Comparison of ENCODE assay signal across 17 cellular contexts in genomic region chr1:33162141-33162540, GRCh38.
"Had no signal": no experiment of that assay in that cellular context is flagged by ENCODE, and none has a peak within 500 bp of the region (broad histone marks: within the 10 kb centered on the region; RNA-seq: fewer than 3 reads in every experiment).

No MANE protein-coding gene starts in this region.

- H3K4me3 ChIP-seq: ascending aorta, left lung, pancreas, right lobe of liver, stomach had no signal

- H3K4me1 Mint-ChIP-seq: activated CD4-positive, alpha-beta T cell treated with anti-CD3 and anti-CD28 coated beads, Interleukin-2, amount 10 ng/mL, durations not matched to agents 24 days and 14 days; activated naive CD4-positive, alpha-beta T cell treated with anti-CD3 and anti-CD28 coated beads, Interleukin-2, amount 10 ng/mL, durations not matched to agents 7 days and 5 days; activated naive CD8-positive, alpha-beta T cell treated with anti-CD3 and anti-CD28 coated beads, Interleukin-2, amount 50 U/mL, for 24 hours had no signal

- H3K27ac ChIP-seq: ascending aorta, epithelial cell of prostate, foreskin keratinocyte, left lung, pancreas, right lobe of liver, stomach had no signal

- H3K27ac Mint-ChIP-seq: activated CD4-positive, alpha-beta T cell treated with anti-CD3 and anti-CD28 coated beads, Interleukin-2, amount 10 ng/mL, durations not matched to agents 24 days and 14 days; activated CD8-positive, alpha-beta T cell treated with anti-CD3 and anti-CD28 coated beads for 36 hours; activated naive CD4-positive, alpha-beta T cell treated with anti-CD3 and anti-CD28 coated beads, Interleukin-2, amount 10 ng/mL, durations not matched to agents 7 days and 5 days; activated naive CD8-positive, alpha-beta T cell treated with anti-CD3 and anti-CD28 coated beads, Interleukin-2, amount 50 U/mL, for 24 hours had no signal

- ATAC-seq: activated CD8-positive, alpha-beta T cell treated with anti-CD3 and anti-CD28 coated beads for 36 hours; activated naive CD8-positive, alpha-beta T cell treated with anti-CD3 and anti-CD28 coated beads, Interleukin-2, amount 50 U/mL, for 24 hours; activated T-cell treated with anti-CD3 and anti-CD28 coated beads, Interleukin-2, amount 50 U/mL, for 4 hours; foreskin keratinocyte; pancreas had no signal

- DNase-seq: activated CD4-positive, alpha-beta T cell treated with anti-CD3 and anti-CD28 coated beads, Interleukin-2, amount 10 ng/mL, durations not matched to agents 24 days and 14 days; activated CD8-positive, alpha-beta T cell treated with anti-CD3 and anti-CD28 coated beads for 36 hours; activated effector memory CD4-positive, alpha-beta T cell treated with Interleukin-2 at 50 U/mL for 16 hours; activated naive CD4-positive, alpha-beta T cell treated with anti-CD3 and anti-CD28 coated beads, Interleukin-2, amount 10 ng/mL, durations not matched to agents 7 days and 5 days; activated naive CD8-positive, alpha-beta T cell treated with anti-CD3 and anti-CD28 coated beads, Interleukin-2, amount 50 U/mL, for 24 hours; activated T-cell treated with anti-CD3 and anti-CD28 coated beads, Interleukin-2, amount 50 U/mL, for 4 hours; dermis blood vessel endothelial cell; foreskin keratinocyte; glutamatergic neuron; left lung; pancreas; small intestine; stimulated activated CD4-positive, alpha-beta T cell treated with anti-CD3 and anti-CD28 coated beads, Interleukin-4, amount 100 ng/mL, for 1 hour; stomach had no signal

- H3K9me3 ChIP-seq: ascending aorta, left lung, pancreas, right lobe of liver, stomach had no signal

- H3K4me1 ChIP-seq: foreskin keratinocyte, pancreas, right lobe of liver had no signal

- H3K27me3 ChIP-seq: ascending aorta, foreskin keratinocyte, left lung, pancreas, right lobe of liver, stomach had no signal

- H3K36me3 ChIP-seq: pancreas, right lobe of liver had no signal

- H3K9me3 Mint-ChIP-seq: activated CD4-positive, alpha-beta T cell treated with anti-CD3 and anti-CD28 coated beads, Interleukin-2, amount 10 ng/mL, durations not matched to agents 24 days and 14 days; activated CD8-positive, alpha-beta T cell treated with anti-CD3 and anti-CD28 coated beads for 36 hours; activated naive CD4-positive, alpha-beta T cell treated with anti-CD3 and anti-CD28 coated beads, Interleukin-2, amount 10 ng/mL, durations not matched to agents 7 days and 5 days; activated naive CD8-positive, alpha-beta T cell treated with anti-CD3 and anti-CD28 coated beads, Interleukin-2, amount 50 U/mL, for 24 hours; activated T-cell treated with anti-CD3 and anti-CD28 coated beads, Interleukin-2, amount 50 U/mL, for 4 hours had no signal

- H3K27me3 Mint-ChIP-seq: activated CD4-positive, alpha-beta T cell treated with anti-CD3 and anti-CD28 coated beads, Interleukin-2, amount 10 ng/mL, durations not matched to agents 24 days and 14 days; activated CD8-positive, alpha-beta T cell treated with anti-CD3 and anti-CD28 coated beads for 36 hours; activated naive CD4-positive, alpha-beta T cell treated with anti-CD3 and anti-CD28 coated beads, Interleukin-2, amount 10 ng/mL, durations not matched to agents 7 days and 5 days; activated naive CD8-positive, alpha-beta T cell treated with anti-CD3 and anti-CD28 coated beads, Interleukin-2, amount 50 U/mL, for 24 hours had no signal

- H3K4me3 Mint-ChIP-seq: activated CD4-positive, alpha-beta T cell treated with anti-CD3 and anti-CD28 coated beads, Interleukin-2, amount 10 ng/mL, durations not matched to agents 24 days and 14 days; activated CD8-positive, alpha-beta T cell treated with anti-CD3 and anti-CD28 coated beads for 36 hours; activated naive CD4-positive, alpha-beta T cell treated with anti-CD3 and anti-CD28 coated beads, Interleukin-2, amount 10 ng/mL, durations not matched to agents 7 days and 5 days; activated naive CD8-positive, alpha-beta T cell treated with anti-CD3 and anti-CD28 coated beads, Interleukin-2, amount 50 U/mL, for 24 hours; activated T-cell treated with anti-CD3 and anti-CD28 coated beads, Interleukin-2, amount 50 U/mL, for 4 hours had no signal
